In genomic region chr1:27476222-27476621, GRCh38 we compare ENCODE assay signal across 19 cellular contexts. TPM values are rescaled to one million over a fixed set of nuclear protein-coding genes. Genes with fewer than 3 reads are reported as not detected.
DNase-seq lines count a peak whose midpoint lies in the region; ATAC-seq and TF ChIP-seq lines count a peak whose summit lies in the region.
"Had no signal": no experiment of that assay in that cellular context is flagged by ENCODE, and none has a peak within 500 bp of the region (broad histone marks: within the 10 kb centered on the region; RNA-seq: fewer than 3 reads in every experiment).

No MANE protein-coding gene starts in this region.

- no peaks in the 10 kb centered on the region for H3K27me3 Mint-ChIP-seq in activated naive CD4-positive, alpha-beta T cell treated with anti-CD3 and anti-CD28 coated beads for 36 hours (ENCODE audit: low read depth)
- no peaks in the 10 kb centered on the region for H3K27me3 Mint-ChIP-seq in endodermal cell (ENCODE audit: insufficient read depth)

- no peaks in the 10 kb centered on the region; a peak in 1 of 3 replicates for H3K36me3 ChIP-seq in HEK293 (ENCODE audit: control insufficient read depth in 2 of 2, insufficient read depth in 1 of 2, low read length in 2 of 2)
- no peaks in the 10 kb centered on the region for H3K36me3 ChIP-seq in endodermal cell (ENCODE audit: control insufficient read depth, insufficient read depth, low read length)
- H3K36me3 ChIP-seq: pancreas, upper lobe of right lung had no signal

- H3K27ac ChIP-seq in HEK293 (ENCODE audit: extremely low read depth, low read depth, low read length) (no peak overlapping the region), endodermal cell (ENCODE audit: low read depth, low read length) (no peak overlapping the region)
- H3K27ac ChIP-seq: foreskin keratinocyte, pancreas, upper lobe of right lung had no signal

- CTCF ChIA-PET in activated naive CD4-positive, alpha-beta T cell treated with anti-CD3 and anti-CD28 coated beads for 36 hours (lab: Charles Lee) = interaction anchor here (0.5 to 1.0 kb wide), 4 partner anchors 14 to 166 kb away, joined by 3 to 6 read pairs (median 3); partner anchors contain the start of gene WASF2
- CTCF ChIA-PET in HEK293 (lab: Yijun Ruan, JAX) = interaction anchor here (0.7 to 0.9 kb wide), 2 partner anchors 46 to 131 kb away, joined by 3 to 4 read pairs; no protein-coding TSS in a partner anchor

- no peaks in the 10 kb centered on the region for H3K9me3 ChIP-seq in HEK293 (ENCODE audit: control insufficient read depth, insufficient read depth, low read depth, low read length)
- no peaks in the 10 kb centered on the region for H3K9me3 ChIP-seq in endodermal cell (ENCODE audit: control insufficient read depth, low read length)
- H3K9me3 ChIP-seq: pancreas, upper lobe of right lung had no signal

- H3K4me1 ChIP-seq in HEK293 (ENCODE audit: control insufficient read depth, insufficient read depth, low read length) = no peaks in the 10 kb centered on the region
- no peaks in the 10 kb centered on the region for H3K4me1 ChIP-seq in endodermal cell (ENCODE audit: control insufficient read depth, insufficient read depth, low read length)

- peak overlapping the region; percentile 76 for H3K27ac Mint-ChIP-seq in activated naive CD4-positive, alpha-beta T cell treated with anti-CD3 and anti-CD28 coated beads for 36 hours
- H3K27ac Mint-ChIP-seq in endodermal cell = peak overlapping the region; percentile 52

- DNase-seq in activated naive CD4-positive, alpha-beta T cell treated with anti-CD3 and anti-CD28 coated beads for 36 hours = peak; percentile 74
- DNase-seq in activated naive CD4-positive, alpha-beta T cell treated with Interleukin-2 at 50 U/mL for 16 hours = no peak
- no peak for DNase-seq in endodermal cell
- DNase-seq in stimulated activated CD8-positive, alpha-beta memory T cell treated with anti-CD3 and anti-CD28 coated beads, Interleukin-4, amount 100 ng/mL, for 48 hours = peak; percentile 34
- DNase-seq in NCI-H774 (lab: John Stamatoyannopoulos, UW) = no peak
- no peak for DNase-seq in T-helper 1 cell
- DNase-seq: activated T-cell treated with anti-CD3 and anti-CD28 coated beads, Interleukin-2, amount 50 U/mL, for 4 hours; DND-41; effector CD8-positive, alpha-beta T cell; foreskin keratinocyte; mesenchymal stem cell; NCI-H1105 treated with DMSO at 0.1 percent for 48 hours; NCI-H526 treated with DMSO at 0.1 percent for 48 hours; pancreas; T1000; upper lobe of right lung had no signal

- TF ChIP-seq CTCF in HEK293 (tag by site-specific recombination; IDR thresholded peaks at IDR 0.05) = no peak
- TF ChIP-seq CTCF in endodermal cell (conservative IDR thresholded peaks at IDR 0.05) = no peak

- 91 to 100% methylated on average over 1 to 2 of the region's 2 CpGs for WGBS in endodermal cell (ENCODE audit: insufficient coverage in 1 of 2, insufficient read length in 1 of 2), 2 experiments

- POLR2A ChIA-PET in HEK293 (lab: Yijun Ruan, JAX) = no interaction called here

- ATAC-seq in GM18873 (IDR thresholded peaks at IDR 0.05; ENCODE audit: low FRiP score, unreplicated experiment) = no peak
- ATAC-seq: foreskin keratinocyte, HepG2, pancreas, upper lobe of right lung had no signal

- H3K4me3 ChIP-seq in HEK293 (ENCODE audit: low read depth, low read length) (no peak overlapping the region), endodermal cell (ENCODE audit: low read length) (no peak overlapping the region)
- H3K4me3 ChIP-seq: pancreas, upper lobe of right lung had no signal

- peaks cover 81% of the 10 kb centered on the region for H3K4me1 Mint-ChIP-seq in activated naive CD4-positive, alpha-beta T cell treated with anti-CD3 and anti-CD28 coated beads for 36 hours (ENCODE audit: low read depth)
- H3K4me1 Mint-ChIP-seq in endodermal cell = peaks cover 13% of the 10 kb centered on the region

- peaks cover 7% of the 10 kb centered on the region for H3K36me3 Mint-ChIP-seq in activated naive CD4-positive, alpha-beta T cell treated with anti-CD3 and anti-CD28 coated beads for 36 hours (ENCODE audit: low read depth)
- H3K36me3 Mint-ChIP-seq in endodermal cell (ENCODE audit: low read depth) = peaks cover 20% of the 10 kb centered on the region

- H3K9ac ChIP-seq in endodermal cell (ENCODE audit: extremely low read depth, low read length, poor library complexity, severe bottlenecking) = no peak overlapping the region

- intact Hi-C loops in activated naive CD4-positive, alpha-beta T cell treated with anti-CD3 and anti-CD28 coated beads for 36 hours (cut with micrococcal nuclease) = no loop called here

- no peaks in the 10 kb centered on the region for H3K27me3 ChIP-seq in endodermal cell (ENCODE audit: control insufficient read depth, insufficient read depth, low read length, poor library complexity, severe bottlenecking)
- H3K27me3 ChIP-seq: foreskin keratinocyte, pancreas, upper lobe of right lung had no signal

- no peaks in the 10 kb centered on the region for H3K9me3 Mint-ChIP-seq in activated naive CD4-positive, alpha-beta T cell treated with anti-CD3 and anti-CD28 coated beads for 36 hours
- no peaks in the 10 kb centered on the region for H3K9me3 Mint-ChIP-seq in endodermal cell
- H3K9me3 Mint-ChIP-seq: activated T-cell treated with anti-CD3 and anti-CD28 coated beads, Interleukin-2, amount 50 U/mL, for 4 hours had no signal

- no peak overlapping the region for H3K4me3 Mint-ChIP-seq in activated naive CD4-positive, alpha-beta T cell treated with anti-CD3 and anti-CD28 coated beads for 36 hours
- H3K4me3 Mint-ChIP-seq in endodermal cell = no peak overlapping the region
- H3K4me3 Mint-ChIP-seq: activated T-cell treated with anti-CD3 and anti-CD28 coated beads, Interleukin-2, amount 50 U/mL, for 4 hours had no signal

TF ChIP-seq in HEK293, 187 proteins besides CTCF, POLR2A, EP300 and RAD21:
- TF ChIP-seq ZNF184 (tag by site-specific recombination; IDR thresholded peaks at IDR 0.05) (peak; percentile 95), ZNF133 (tag by site-specific recombination; IDR thresholded peaks at IDR 0.05) (no peak)

RNA-seq across cellular contexts. Expression of gene WASF2, which starts 13.7 kb away (rescaled TPM):
- 100 to 1,000 TPM; 105 to 106 TPM for total RNA-seq in activated naive CD4-positive, alpha-beta T cell treated with anti-CD3 and anti-CD28 coated beads for 36 hours
- total RNA-seq in endodermal cell = 10 to 100 TPM; 90.0 to 98.8 TPM
- polyA plus RNA-seq in endodermal cell (2013, experiment 1 of 2) = 67.7 TPM
- polyA plus RNA-seq in endodermal cell (2013, experiment 2 of 2) = 64.0 TPM

Comparison
In these comparisons a context has a peak if more than half of its experiments do, and no peak if none do; other contexts are left out.
1. DNase-seq: peak in activated naive CD4-positive, alpha-beta T cell treated with anti-CD3 and anti-CD28 coated beads for 36 hours (single experiment) and stimulated activated CD8-positive, alpha-beta memory T cell treated with anti-CD3 and anti-CD28 coated beads, Interleukin-4, amount 100 ng/mL, for 48 hours (single experiment); none in activated naive CD4-positive, alpha-beta T cell treated with Interleukin-2 at 50 U/mL for 16 hours (single experiment), endodermal cell (single experiment), NCI-H774 (single experiment) and T-helper 1 cell (0 of 5).